In genomic region chr10:79022565-79023488, GRCh38 we compare ENCODE assay signal across 1 cellular context.
A peak's percentile ranks its signal among the peaks of the same experiment; 100 is the strongest.
TF ChIP-seq lines count a peak whose summit lies in the region.

No MANE protein-coding gene starts in this region.

TF ChIP-seq in GM12878, 131 proteins besides CTCF, POLR2A, EP300 and RAD21 (continued from another document):
- TF ChIP-seq TCF12 (IDR thresholded peaks at IDR 0.05; ENCODE audit: low read depth, low read length) = 0 out of 2 replicates have a peak, but pooled peaks have one; percentile 40
- no peak for TF ChIP-seq SREBF2 (IDR thresholded peaks at IDR 0.05; ENCODE audit: low read length)
